12 cellular contexts compared by ENCODE assay signal in genomic region chr1:55040083-55040952, GRCh38. TPM values are rescaled to one million over a fixed set of nuclear protein-coding genes. Genes with fewer than 3 reads are reported as not detected.
DNase-seq lines count a peak whose midpoint lies in the region; ATAC-seq and TF ChIP-seq lines count a peak whose summit lies in the region.
"Had no signal": no experiment of that assay in that cellular context is flagged by ENCODE, and none has a peak within 500 bp of the region (broad histone marks: within the 10 kb centered on the region; RNA-seq: fewer than 3 reads in every experiment).

No MANE protein-coding gene starts in this region.

- H3K4me3 Mint-ChIP-seq in HFFc6 = peak overlapping the region; percentile 23; the same call in 1 of the 2 replicates

- no peaks in the 10 kb centered on the region for H3K36me3 Mint-ChIP-seq in HFFc6 (ENCODE audit: low read depth)

- peak overlapping the region; percentile 30 for H3K4me3 ChIP-seq in astrocyte of the spinal cord (ENCODE audit: low read depth, low read length)
- H3K4me3 ChIP-seq in retinal pigment epithelial cell (ENCODE audit: low read length) = peak overlapping the region; percentile 41

- no peak overlapping the region for H3K27ac Mint-ChIP-seq in HFFc6

- no peak for ATAC-seq in HG02870 (IDR thresholded peaks at IDR 0.05; ENCODE audit: unreplicated experiment)

- peaks cover 71% of the 10 kb centered on the region for H3K27me3 Mint-ChIP-seq in HFFc6 (ENCODE audit: insufficient read depth)

- DNase-seq in HFFc6 (no peak), astrocyte of the spinal cord (ENCODE audit: low read depth, low spot score) (no peak), iPS-NIHi11 (ENCODE audit: low spot score) (peak; percentile 41), retinal pigment epithelial cell (ENCODE audit: low read depth) (no peak), dedifferentiated amniotic fluid mesenchymal stem cell (ENCODE audit: extremely low spot score) (no peak), AG08396 (ENCODE audit: low spot score) (no peak)
- no peak for DNase-seq in effector CD4-positive, alpha-beta T cell
- DNase-seq: activated CD8-positive, alpha-beta memory T cell treated with anti-CD3 and anti-CD28 coated beads for 24 hours; NCI-H774; right cardiac atrium had no signal

- in situ Hi-C loops in astrocyte of the spinal cord (cut with HindIII; ENCODE audit: low sequenced_read_pairs) = no loop called here

- H3K9me3 Mint-ChIP-seq in HFFc6 = no peaks in the 10 kb centered on the region

- TF ChIP-seq CTCF in HFFc6 (IDR thresholded peaks at IDR 0.05) = no peak
- no peak for TF ChIP-seq CTCF in astrocyte of the spinal cord (IDR thresholded peaks at IDR 0.05; ENCODE audit: low read depth, low read length)
- no peak for TF ChIP-seq CTCF in retinal pigment epithelial cell (conservative IDR thresholded peaks at IDR 0.05; ENCODE audit: low read depth, low read length)

- H3K4me1 Mint-ChIP-seq in HFFc6 (ENCODE audit: low read depth) = peaks cover 5% of the 10 kb centered on the region; the same call in 1 of the 2 replicates

RNA-seq across cellular contexts. Expression of gene PCSK9, which starts 1.0 kb away (rescaled TPM):
- total RNA-seq in HFFc6 (2021; fragmentation: NEBNext Ultra II Directional; extraction: Animal tissue kit (Norgen Biotek cat#: 25700)) = under 1 TPM in 2 of 6 experiments, not detected in 4; 0.05 TPM
- total RNA-seq: right cardiac atrium, subcutaneous adipose tissue had no signal

RNA-seq across cellular contexts. Expression of gene BSND, which starts 41.6 kb away (rescaled TPM):
- not detected for total RNA-seq in HFFc6 (2021; fragmentation: NEBNext Ultra II Directional; extraction: Animal tissue kit (Norgen Biotek cat#: 25700))
- total RNA-seq: right cardiac atrium, subcutaneous adipose tissue had no signal

RNA-seq across cellular contexts. Expression of gene TMEM61, which starts 59.9 kb away (rescaled TPM):
- not detected for total RNA-seq in HFFc6 (2021; fragmentation: NEBNext Ultra II Directional; extraction: Animal tissue kit (Norgen Biotek cat#: 25700))
- total RNA-seq: right cardiac atrium, subcutaneous adipose tissue had no signal
